ENCODE assay signal across 8 cellular contexts in the genomic region with DNA sequence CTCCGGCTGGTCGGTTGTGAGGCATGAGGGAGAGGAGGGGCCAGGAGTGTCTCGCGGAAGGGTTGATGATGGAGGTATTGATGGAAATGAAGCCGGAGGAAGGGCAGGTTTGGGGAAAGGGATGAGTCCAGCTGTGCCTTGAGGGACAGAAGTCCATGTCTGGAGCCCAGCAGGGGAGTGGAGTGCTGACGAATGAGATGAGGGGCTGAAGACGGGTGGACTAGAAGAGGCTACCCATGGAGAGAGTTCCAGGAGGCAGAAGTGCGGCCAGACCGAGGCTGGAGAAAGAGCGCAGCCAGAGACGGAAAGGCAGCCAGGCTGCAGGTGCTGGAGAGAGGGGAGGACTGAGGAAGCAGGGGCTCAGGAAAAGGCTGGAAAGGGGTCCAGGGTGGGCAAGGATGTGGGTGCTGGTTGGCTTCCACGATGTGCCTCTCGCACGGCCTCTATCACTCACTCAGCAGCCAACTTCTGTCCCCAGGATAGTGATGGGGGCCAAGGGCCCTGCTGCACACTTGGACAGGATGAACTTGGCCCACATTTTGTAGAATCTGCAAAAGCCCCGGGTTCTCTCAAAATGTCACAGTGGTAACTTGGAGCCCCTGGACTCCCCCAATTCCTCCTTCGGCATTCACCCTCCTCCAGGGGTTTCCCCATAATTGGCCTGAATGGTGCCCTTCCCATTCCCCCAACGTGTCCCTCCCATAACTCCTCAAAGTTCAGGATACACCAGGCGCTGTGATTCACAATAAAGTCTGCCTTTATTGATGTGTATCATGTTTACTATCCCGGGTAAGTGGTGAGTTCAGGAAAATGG. TPM values are rescaled to one million over a fixed set of nuclear protein-coding genes. Genes with fewer than 3 reads are reported as not detected.
DNase-seq lines count a peak whose midpoint lies in the region; ATAC-seq and TF ChIP-seq lines count a peak whose summit lies in the region.

No MANE protein-coding gene starts in this region.

- DNase-seq in CD4-positive, CD25-positive, alpha-beta regulatory T cell: no peak
- DNase-seq in natural killer cell treated with Interleukin-12 subunit alpha and Interleukin-12 subunit beta and Interleukin-15 and Interleukin-18, amount 100 ng/mL, for 72 hours (ENCODE audit: low spot score): no peak
- no peak for DNase-seq in NCI-H2107 treated with DMSO at 0.1 percent for 48 hours (lab: John Stamatoyannopoulos, UW; ENCODE audit: unreplicated experiment)
- no peak for DNase-seq in activated CD8-positive, alpha-beta memory T cell treated with anti-CD3 and anti-CD28 coated beads, Interleukin-2, amount 50 U/mL, for 48 hours
- no peak for DNase-seq in NAMALWA (ENCODE audit: low spot score)

- H3K9me3 ChIP-seq in CD4-positive, CD25-positive, alpha-beta regulatory T cell (ENCODE audit: control insufficient read depth in 2 of 2, low read length in 2 of 2): no peaks in the 10 kb centered on the region
- H3K9me3 ChIP-seq in Loucy (ENCODE audit: insufficient read depth, low read depth, low read length): no peaks in the 10 kb centered on the region
- H3K9me3 ChIP-seq in duodenal mucosa (ENCODE audit: control insufficient read depth in 1 of 2, low read length in 2 of 2): no peaks in the 10 kb centered on the region

- H3K4me3 ChIP-seq in CD4-positive, CD25-positive, alpha-beta regulatory T cell (ENCODE audit: low read depth, low read length): peak overlapping the region; percentile 72
- H3K4me3 ChIP-seq in Loucy (ENCODE audit: low read length, poor library complexity, severe bottlenecking) (peak overlapping the region; percentile 87), duodenal mucosa (ENCODE audit: low read depth in 1 of 2, low read length in 2 of 2) (peak overlapping the region; percentile 76 to 89)

- no peak for ATAC-seq in CD4-positive, CD25-positive, alpha-beta regulatory T cell (ENCODE audit: low read depth in 2 of 2)
- no peak for ATAC-seq in natural killer cell treated with Interleukin-12 subunit alpha and Interleukin-12 subunit beta and Interleukin-15 and Interleukin-18, amount 100 ng/mL, for 72 hours
- ATAC-seq in HG03439 (IDR thresholded peaks at IDR 0.05; ENCODE audit: unreplicated experiment): no peak

- H3K9me3 Mint-ChIP-seq in CD4-positive, CD25-positive, alpha-beta regulatory T cell: no peaks in the 10 kb centered on the region
- no peaks in the 10 kb centered on the region for H3K9me3 Mint-ChIP-seq in natural killer cell treated with Interleukin-12 subunit alpha and Interleukin-12 subunit beta and Interleukin-15 and Interleukin-18, amount 100 ng/mL, for 72 hours

- H3K4me1 Mint-ChIP-seq in CD4-positive, CD25-positive, alpha-beta regulatory T cell: peaks cover 0 to 34% (median 23%) of the 10 kb centered on the region in 4 donors
- peaks cover 19 to 24% of the 10 kb centered on the region in 2 donors for H3K4me1 Mint-ChIP-seq in natural killer cell treated with Interleukin-12 subunit alpha and Interleukin-12 subunit beta and Interleukin-15 and Interleukin-18, amount 100 ng/mL, for 72 hours (ENCODE audit: low read depth in 2 of 2)

- peaks cover 2% of the 10 kb centered on the region for H3K36me3 Mint-ChIP-seq in CD4-positive, CD25-positive, alpha-beta regulatory T cell
- peaks cover 3% of the 10 kb centered on the region for H3K36me3 Mint-ChIP-seq in natural killer cell treated with Interleukin-12 subunit alpha and Interleukin-12 subunit beta and Interleukin-15 and Interleukin-18, amount 100 ng/mL, for 72 hours

- peak overlapping the region; percentile 89 for H2AFZ ChIP-seq in Loucy (ENCODE audit: low read length)

- peak overlapping the region; percentile 92 to 98 (median 97) for H3K27ac Mint-ChIP-seq in CD4-positive, CD25-positive, alpha-beta regulatory T cell
- H3K27ac Mint-ChIP-seq in natural killer cell treated with Interleukin-12 subunit alpha and Interleukin-12 subunit beta and Interleukin-15 and Interleukin-18, amount 100 ng/mL, for 72 hours: peak overlapping the region; percentile 93 to 94

- no peaks in the 10 kb centered on the region for H3K9me2 ChIP-seq in Loucy (replicated peaks; ENCODE audit: low read depth, low read length)

- H3K9ac ChIP-seq in Loucy (ENCODE audit: low read depth, low read length, poor library complexity, severe bottlenecking): peak overlapping the region; percentile 89
- peak overlapping the region; percentile 88 for H3K9ac ChIP-seq in duodenal mucosa (ENCODE audit: low read depth in 1 of 2, low read length in 2 of 2)

- H3K79me2 ChIP-seq in Loucy (ENCODE audit: insufficient read depth, low read length): peaks cover 40% of the 10 kb centered on the region

- peak overlapping the region; percentile 84 for H3K27ac ChIP-seq in CD4-positive, CD25-positive, alpha-beta regulatory T cell (ENCODE audit: insufficient read depth, low read length, poor library complexity, severe bottlenecking)
- peak overlapping the region; percentile 76 for H3K27ac ChIP-seq in duodenal mucosa (ENCODE audit: low read depth, low read length)

- TF ChIP-seq CTCF in Loucy (conservative IDR thresholded peaks at IDR 0.05; ENCODE audit: low read length): no peak

- H4K20me1 ChIP-seq in Loucy (ENCODE audit: insufficient read depth, low read length, poor library complexity, severe bottlenecking): peaks cover 28% of the 10 kb centered on the region

- H3K36me3 ChIP-seq in CD4-positive, CD25-positive, alpha-beta regulatory T cell (ENCODE audit: control insufficient read depth, insufficient read depth, low read length): peaks cover 9% of the 10 kb centered on the region
- H3K36me3 ChIP-seq in Loucy (ENCODE audit: insufficient read depth, low read length) (peaks cover 14% of the 10 kb centered on the region; the same call in 1 of the 2 replicates), duodenal mucosa (ENCODE audit: control insufficient read depth in 1 of 2, insufficient read depth in 2 of 2, low read length in 2 of 2) (peaks cover 7 to 21% of the 10 kb centered on the region in 2 donors)

- no peaks in the 10 kb centered on the region for H3K27me3 ChIP-seq in CD4-positive, CD25-positive, alpha-beta regulatory T cell (ENCODE audit: control insufficient read depth, insufficient read depth, low read length)
- H3K27me3 ChIP-seq in Loucy (ENCODE audit: insufficient read depth, low read length, poor library complexity, severe bottlenecking) (no peaks in the 10 kb centered on the region), duodenal mucosa (ENCODE audit: control insufficient read depth in 1 of 2, insufficient read depth in 2 of 2, low read length in 2 of 2) (no peaks in the 10 kb centered on the region)

- peak overlapping the region; percentile 93 to 99 (median 96) for H3K4me3 Mint-ChIP-seq in CD4-positive, CD25-positive, alpha-beta regulatory T cell
- peak overlapping the region; percentile 96 for H3K4me3 Mint-ChIP-seq in natural killer cell treated with Interleukin-12 subunit alpha and Interleukin-12 subunit beta and Interleukin-15 and Interleukin-18, amount 100 ng/mL, for 72 hours

- H3K4me2 ChIP-seq in Loucy (ENCODE audit: low read depth, low read length, poor library complexity, severe bottlenecking): peak overlapping the region; percentile 86

- H3F3A ChIP-seq in Loucy (ENCODE audit: low read depth): no peaks in the 10 kb centered on the region

- no peaks in the 10 kb centered on the region for H3K27me3 Mint-ChIP-seq in CD4-positive, CD25-positive, alpha-beta regulatory T cell
- no peaks in the 10 kb centered on the region for H3K27me3 Mint-ChIP-seq in natural killer cell treated with Interleukin-12 subunit alpha and Interleukin-12 subunit beta and Interleukin-15 and Interleukin-18, amount 100 ng/mL, for 72 hours

- peaks cover 23% of the 10 kb centered on the region for H3K4me1 ChIP-seq in CD4-positive, CD25-positive, alpha-beta regulatory T cell (ENCODE audit: control insufficient read depth, insufficient read depth, low read length, poor library complexity, severe bottlenecking)
- H3K4me1 ChIP-seq in Loucy (ENCODE audit: insufficient read depth, low read length, poor library complexity, severe bottlenecking): peaks cover 14% of the 10 kb centered on the region
- peaks cover 28 to 31% of the 10 kb centered on the region in 2 donors for H3K4me1 ChIP-seq in duodenal mucosa (ENCODE audit: control insufficient read depth in 1 of 2, insufficient read depth in 2 of 2, low read length in 2 of 2)

RNA-seq across cellular contexts. Expression of a gene that starts 0.6 kb away (rescaled TPM):
- total RNA-seq in CD4-positive, CD25-positive, alpha-beta regulatory T cell: 52.2 TPM
- polyA plus RNA-seq in CD4-positive, CD25-positive, alpha-beta regulatory T cell: 100 to 1,000 TPM; 170 to 203 (median 185) TPM
- 100 to 1,000 TPM; 154 to 233 TPM for total RNA-seq in natural killer cell treated with Interleukin-12 subunit alpha and Interleukin-12 subunit beta and Interleukin-15 and Interleukin-18, amount 100 ng/mL, for 72 hours

RNA-seq across cellular contexts. Expression of a gene that starts 7.0 kb away (rescaled TPM):
- not detected for total RNA-seq in CD4-positive, CD25-positive, alpha-beta regulatory T cell
- polyA plus RNA-seq in CD4-positive, CD25-positive, alpha-beta regulatory T cell: not detected
- total RNA-seq in natural killer cell treated with Interleukin-12 subunit alpha and Interleukin-12 subunit beta and Interleukin-15 and Interleukin-18, amount 100 ng/mL, for 72 hours: under 1 TPM in 1 of 2 donors, not detected in 1; 0.10 TPM

RNA-seq across cellular contexts. Expression of a gene that starts 7.3 kb away (rescaled TPM):
- total RNA-seq in CD4-positive, CD25-positive, alpha-beta regulatory T cell: 50.6 TPM
- polyA plus RNA-seq in CD4-positive, CD25-positive, alpha-beta regulatory T cell: 10 to 100 TPM in 1 of 4 donors, 1 to 10 TPM in 3; 8.7 to 10.2 (median 9.3) TPM
- 10 to 100 TPM; 35.6 to 51.2 TPM for total RNA-seq in natural killer cell treated with Interleukin-12 subunit alpha and Interleukin-12 subunit beta and Interleukin-15 and Interleukin-18, amount 100 ng/mL, for 72 hours

RNA-seq across cellular contexts. Expression of a gene that starts 58.7 kb away (rescaled TPM):
- total RNA-seq in CD4-positive, CD25-positive, alpha-beta regulatory T cell: not detected
- under 1 TPM; 0.05 to 0.16 (median 0.09) TPM for polyA plus RNA-seq in CD4-positive, CD25-positive, alpha-beta regulatory T cell
- total RNA-seq in natural killer cell treated with Interleukin-12 subunit alpha and Interleukin-12 subunit beta and Interleukin-15 and Interleukin-18, amount 100 ng/mL, for 72 hours: not detected
